15 cellular contexts compared by ENCODE assay signal in the genomic region with DNA sequence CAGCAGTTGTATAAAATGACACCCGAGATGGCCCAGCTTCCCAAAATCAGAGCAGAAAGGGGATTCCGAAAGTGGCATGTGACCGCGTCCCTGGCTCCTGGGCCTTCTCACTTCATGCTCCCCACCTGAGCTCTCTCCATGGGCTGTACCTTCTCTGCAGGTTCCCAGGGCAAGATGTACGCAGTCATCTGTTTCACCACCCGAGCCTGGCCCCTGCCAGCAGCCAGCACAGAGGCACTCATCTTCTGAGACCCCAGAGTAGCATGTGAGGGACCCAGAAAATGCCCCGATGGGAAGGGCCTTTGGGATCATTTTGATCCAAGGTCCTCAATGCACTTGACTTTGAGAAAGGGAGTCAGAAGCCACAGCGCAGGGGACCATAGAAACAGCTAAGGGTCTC.
"Had no signal": no experiment of that assay in that cellular context is flagged by ENCODE, and none has a peak within 500 bp of the region (broad histone marks: within the 10 kb centered on the region; RNA-seq: fewer than 3 reads in every experiment).

No MANE protein-coding gene starts in this region.

- H3K36me3 ChIP-seq: heart right ventricle, tibial nerve, upper lobe of right lung, vagina had no signal

- H3K4me1 ChIP-seq: testis, upper lobe of right lung, vagina had no signal

- H3K4me3 ChIP-seq: dorsolateral prefrontal cortex, heart right ventricle, smooth muscle cell, testis, tibial nerve, upper lobe of right lung, vagina had no signal

- DNase-seq: cortex of kidney; effector CD8-positive, alpha-beta T cell; kidney glomerular epithelial cell; mesendoderm; naive B cell; stimulated activated CD4-positive, alpha-beta T cell treated with anti-CD3 and anti-CD28 coated beads, Interleukin-2, amount 100 ng/mL, for 48 hours; upper lobe of right lung had no signal

- ATAC-seq: upper lobe of right lung had no signal

- H3K27me3 Mint-ChIP-seq: stimulated activated naive CD8-positive, alpha-beta T cell treated with anti-CD3 and anti-CD28 coated beads, Interleukin-15, Interleukin-2, amounts not matched to agents 100 ng/mL and 50 ng/mL, for 24 hours had no signal

- H3K27ac Mint-ChIP-seq: naive B cell; stimulated activated naive CD8-positive, alpha-beta T cell treated with anti-CD3 and anti-CD28 coated beads, Interleukin-15, Interleukin-2, amounts not matched to agents 100 ng/mL and 50 ng/mL, for 24 hours had no signal

- H3K27me3 ChIP-seq: testis, tibial nerve, upper lobe of right lung, vagina had no signal

- H3K4me3 Mint-ChIP-seq: neural crest cell; stimulated activated naive CD8-positive, alpha-beta T cell treated with anti-CD3 and anti-CD28 coated beads, Interleukin-15, Interleukin-2, amounts not matched to agents 100 ng/mL and 50 ng/mL, for 24 hours had no signal

- H3K27ac ChIP-seq: dorsolateral prefrontal cortex, testis, tibial nerve, upper lobe of right lung, vagina had no signal

- H3K36me3 Mint-ChIP-seq: naive B cell had no signal

- H3K9me3 ChIP-seq: heart right ventricle, testis, tibial nerve, upper lobe of right lung, vagina had no signal
